In genomic region chr13:36829753-36830152, GRCh38 we compare ENCODE assay signal across 1 cellular context.
TF ChIP-seq lines count a peak whose summit lies in the region.

No MANE protein-coding gene starts in this region.

TF ChIP-seq in K562, 482 proteins besides CTCF, POLR2A, EP300 and RAD21:
- no peak for TF ChIP-seq ZNF76 (CRISPR knock-in tag; IDR thresholded peaks at IDR 0.05; ENCODE audit: borderline replicate concordance)
- TF ChIP-seq TEAD4 (IDR thresholded peaks at IDR 0.05; ENCODE audit: low read length): 0 out of 2 replicates have a peak, but pooled peaks have one; percentile 11
- TF ChIP-seq TEAD4 (CRISPR knock-in tag; IDR thresholded peaks at IDR 0.05; ENCODE audit: borderline replicate concordance): no peak
- TF ChIP-seq ZNF134 (CRISPR knock-in tag; conservative IDR thresholded peaks at IDR 0.05): no peak
- no peak for TF ChIP-seq CEBPB (tag; IDR thresholded peaks at IDR 0.05)
- peak; percentile 40 for TF ChIP-seq TFAP4 (CRISPR knock-in tag; IDR thresholded peaks at IDR 0.05; ENCODE audit: borderline replicate concordance)
- no peak for TF ChIP-seq ARNT (IDR thresholded peaks at IDR 0.05)
- no peak for TF ChIP-seq ARID2 (IDR thresholded peaks at IDR 0.05)
- peak; percentile 63 for TF ChIP-seq HMBOX1 (IDR thresholded peaks at IDR 0.05)
- TF ChIP-seq KHSRP (IDR thresholded peaks at IDR 0.05): no peak
- TF ChIP-seq NUFIP1 (IDR thresholded peaks at IDR 0.05; ENCODE audit: partially characterized antibody): no peak
- no peak for TF ChIP-seq AFF1 (IDR thresholded peaks at IDR 0.05; ENCODE audit: low read depth in 1 of 2, partially characterized antibody in 2 of 2)
- TF ChIP-seq TBL1XR1 (IDR thresholded peaks at IDR 0.05; ENCODE audit: low read length in 2 of 2): no peak
